Comparison of ENCODE assay signal across 8 cellular contexts in genomic region chr6:31270788-31271640, GRCh38. TPM values are rescaled to one million over a fixed set of nuclear protein-coding genes. Genes with fewer than 3 reads are reported as not detected.
DNase-seq lines count a peak whose midpoint lies in the region; ATAC-seq and TF ChIP-seq lines count a peak whose summit lies in the region.

No MANE protein-coding gene starts in this region.

- H3K27ac ChIP-seq in IMR-90 (ENCODE audit: insufficient read depth, low read length) (peak overlapping the region; percentile 31), muscle layer of duodenum (ENCODE audit: low read length) (peak overlapping the region; percentile 45), stomach (peak overlapping the region; percentile 86 to 99 (median 98))

- peak; percentile 73 for ATAC-seq in IMR-90 (ENCODE audit: low read depth)
- peak; percentile 32 for ATAC-seq in activated CD8-positive, alpha-beta T cell treated with anti-CD3 and anti-CD28 coated beads for 36 hours

- CTCF ChIA-PET in IMR-90 (lab: Yijun Ruan, JAX) = no interaction called here
- CTCF ChIA-PET in activated CD8-positive, alpha-beta T cell treated with anti-CD3 and anti-CD28 coated beads for 36 hours (lab: Charles Lee) = no interaction called here

- TF ChIP-seq CTCF in IMR-90 (conservative IDR thresholded peaks at IDR 0.05; ENCODE audit: low read depth, low read length) (no peak), epithelial cell of esophagus (IDR thresholded peaks at IDR 0.05; ENCODE audit: insufficient read depth, low read depth, low read length, missing control alignments) (no peak), stomach (IDR thresholded peaks at IDR 0.05) (no peak)
- no peak for TF ChIP-seq CTCF in activated CD8-positive, alpha-beta T cell treated with anti-CD3 and anti-CD28 coated beads for 36 hours (IDR thresholded peaks at IDR 0.05)

- dilution Hi-C loops in IMR-90 (cut with HindIII; ENCODE audit: low sequenced_read_pairs, unreplicated experiment) = no loop called here

- intact Hi-C loops in IMR-90 (cut with micrococcal nuclease) = loop anchor here (5.0 kb wide), 2 partner anchors 74 to 134 kb away; partner anchors contain the start of gene PSORS1C2
- intact Hi-C loops in activated CD8-positive, alpha-beta T cell treated with anti-CD3 and anti-CD28 coated beads for 36 hours (cut with micrococcal nuclease) = loop anchor here (5.0 kb wide), 1 partner anchor 74 kb away; no protein-coding TSS in a partner anchor
- intact Hi-C loops in stomach (cut with DNase I; ENCODE audit: low total_unique reads) = no loop called here

- TF ChIP-seq POLR2A in IMR-90 (IDR thresholded peaks at IDR 0.05; ENCODE audit: low read depth, low read length) (no peak), stomach (IDR thresholded peaks at IDR 0.05) (no peak)

- H3K27me3 ChIP-seq in IMR-90 (ENCODE audit: control insufficient read depth, insufficient read depth, low read length) (no peaks in the 10 kb centered on the region; the same call in 1 of the 2 replicates), muscle layer of duodenum (ENCODE audit: low read depth, low read length) (no peaks in the 10 kb centered on the region), stomach (no peaks in the 10 kb centered on the region)

- no TSS peak for BruUV-seq in IMR-90 (replicated peaks; lab: Mats Ljungman, UMichigan)

- H3K9me1 ChIP-seq in IMR-90 (ENCODE audit: insufficient read depth, low read length) = no peaks in the 10 kb centered on the region

- H3K27ac Mint-ChIP-seq in activated CD8-positive, alpha-beta T cell treated with anti-CD3 and anti-CD28 coated beads for 36 hours = peak overlapping the region; percentile 99

- H2BK5ac ChIP-seq in IMR-90 (ENCODE audit: low read depth, low read length, poor library complexity, severe bottlenecking) = peak overlapping the region; percentile 36

- no peak overlapping the region for H2BK15ac ChIP-seq in IMR-90 (ENCODE audit: low read depth, low read length)

- H3K9me3 ChIP-seq in IMR-90 (ENCODE audit: control insufficient read depth, insufficient read depth, low read length) (no peaks in the 10 kb centered on the region), muscle layer of duodenum (ENCODE audit: control insufficient read depth in 1 of 2, low read length in 2 of 2) (no peaks in the 10 kb centered on the region), stomach (no peaks in the 10 kb centered on the region)

- no peak overlapping the region for H2BK20ac ChIP-seq in IMR-90 (ENCODE audit: low read depth, low read length)

- H4K91ac ChIP-seq in IMR-90 (ENCODE audit: insufficient read depth, low read depth, low read length) = no peak overlapping the region

- WGBS in IMR-90 (ENCODE audit: extremely low coverage in 2 of 2, insufficient read length in 1 of 2), 2 experiments = 0% methylated on average over 10 of the region's 62 CpGs; no CpG with 5 or more reads in 1 of the 2 experiments
- 3 to 10% (median 6%) methylated on average over 21 to 62 of the region's 62 CpGs for WGBS in stomach, 5 donors

- no peak overlapping the region; the same call in 1 of the 2 replicates for H3K4ac ChIP-seq in IMR-90 (ENCODE audit: low read depth, low read length)

- H3K36me3 ChIP-seq in IMR-90 (ENCODE audit: control insufficient read depth, insufficient read depth, low read length) = peaks cover 10% of the 10 kb centered on the region
- peaks cover 0 to 25% of the 10 kb centered on the region in 2 donors for H3K36me3 ChIP-seq in muscle layer of duodenum (ENCODE audit: control insufficient read depth in 1 of 2, insufficient read depth in 2 of 2, low read length in 2 of 2)
- peaks cover 6 to 32% (median 12%) of the 10 kb centered on the region in 4 donors for H3K36me3 ChIP-seq in stomach

- peak overlapping the region; percentile 90 for H3K4me3 Mint-ChIP-seq in activated CD8-positive, alpha-beta T cell treated with anti-CD3 and anti-CD28 coated beads for 36 hours

- no peak overlapping the region for H3K23ac ChIP-seq in IMR-90 (ENCODE audit: low read depth, low read length)

- H3K4me3 ChIP-seq in IMR-90 (ENCODE audit: insufficient read depth, low read depth, low read length) (peak overlapping the region; percentile 58), epithelial cell of esophagus (ENCODE audit: low read length) (peak overlapping the region; percentile 78), muscle layer of duodenum (ENCODE audit: low read depth in 1 of 2, low read length in 2 of 2) (peak overlapping the region; percentile 70 to 73), stomach (peak overlapping the region; percentile 44 to 78 (median 66))

- POLR2A ChIA-PET in IMR-90 (lab: Charles Lee; ENCODE audit: unreplicated experiment) = no interaction called here
- POLR2A ChIA-PET in activated CD8-positive, alpha-beta T cell treated with anti-CD3 and anti-CD28 coated beads for 36 hours (lab: Charles Lee) = interaction anchor here (0.7 to 1.6 kb wide), 4 partner anchors 68 to 87 kb away, joined by 3 to 52 read pairs (median 4); no protein-coding TSS in a partner anchor

- H3K56ac ChIP-seq in IMR-90 (ENCODE audit: extremely low read depth, insufficient read depth, low read length) = no peak overlapping the region

- in situ Hi-C loops in IMR-90 (cut with MboI; ENCODE audit: low sequenced_read_pairs) = no loop called here

- H4K20me1 ChIP-seq in IMR-90 (ENCODE audit: insufficient read depth, low read length) = no peaks in the 10 kb centered on the region; the same call in 1 of the 2 replicates

- H3K4me2 ChIP-seq in IMR-90 (ENCODE audit: low read depth, low read length) = peak overlapping the region; percentile 37

- H4K8ac ChIP-seq in IMR-90 (ENCODE audit: low read depth in 2 of 2, low read length in 2 of 2) = no peak overlapping the region; a peak in 1 of 4 replicates

- peaks cover 0 to 3% of the 10 kb centered on the region in 2 experiments; a peak in 1 of 4 replicates for H3K79me1 ChIP-seq in IMR-90 (ENCODE audit: low read depth in 1 of 2, low read length in 2 of 2)

- no peak overlapping the region for H4K5ac ChIP-seq in IMR-90 (ENCODE audit: low read depth, low read length)

- H2AK9ac ChIP-seq in IMR-90 (replicated peaks; ENCODE audit: low read depth, low read length, poor library complexity) = no peak overlapping the region

- H3K4me1 ChIP-seq in IMR-90 (ENCODE audit: control insufficient read depth, insufficient read depth, low read length) (no peaks in the 10 kb centered on the region; the same call in 1 of the 2 replicates), muscle layer of duodenum (ENCODE audit: control insufficient read depth in 1 of 2, insufficient read depth in 2 of 2, low read length in 2 of 2) (peaks cover 0 to 28% of the 10 kb centered on the region in 2 donors), stomach (peaks cover 0 to 19% (median 8%) of the 10 kb centered on the region in 4 donors)

- H3K4me1 Mint-ChIP-seq in activated CD8-positive, alpha-beta T cell treated with anti-CD3 and anti-CD28 coated beads for 36 hours (ENCODE audit: low read depth) = peaks cover 42% of the 10 kb centered on the region

- TF ChIP-seq EP300 in stomach (IDR thresholded peaks at IDR 0.05) = no peak

- no peaks in the 10 kb centered on the region for H3K27me3 Mint-ChIP-seq in activated CD8-positive, alpha-beta T cell treated with anti-CD3 and anti-CD28 coated beads for 36 hours

- no peaks in the 10 kb centered on the region for H3K9me3 Mint-ChIP-seq in activated CD8-positive, alpha-beta T cell treated with anti-CD3 and anti-CD28 coated beads for 36 hours

- H2AK5ac ChIP-seq in IMR-90 (ENCODE audit: low read depth, low read length) = no peak overlapping the region

- peak overlapping the region; percentile 27 for H3K9ac ChIP-seq in IMR-90 (ENCODE audit: low read depth, low read length)

- no peak overlapping the region; the same call in 1 of the 2 replicates for H3K18ac ChIP-seq in IMR-90 (ENCODE audit: low read depth, low read length)

- no peak overlapping the region for H3K14ac ChIP-seq in IMR-90 (replicated peaks; ENCODE audit: low read depth, low read length)

- no peak for TF ChIP-seq RAD21 in IMR-90 (IDR thresholded peaks at IDR 0.05; ENCODE audit: low read length)

- H3K36me3 Mint-ChIP-seq in activated CD8-positive, alpha-beta T cell treated with anti-CD3 and anti-CD28 coated beads for 36 hours (ENCODE audit: low read depth) = peaks cover 42% of the 10 kb centered on the region

- peak; percentile 77 for DNase-seq in NK-92 treated with Interleukin-12 subunit alpha and Interleukin-12 subunit beta, amount 100 ng/mL, for 24 hours (lab: John Stamatoyannopoulos, UW)
- DNase-seq in NK-92 (lab: John Stamatoyannopoulos, UW; ENCODE audit: unreplicated experiment) = no peak
- peak; percentile 47 for DNase-seq in IMR-90
- DNase-seq in activated CD8-positive, alpha-beta T cell treated with anti-CD3 and anti-CD28 coated beads for 36 hours = peak; percentile 66
- DNase-seq in epithelial cell of esophagus (ENCODE audit: low read depth) = peak; percentile 61
- DNase-seq in stomach = peak; percentile 82
- DNase-seq in NCI-H2171 treated with DMSO at 0.1 percent for 48 hours (lab: John Stamatoyannopoulos, UW) = no peak

- no peak overlapping the region for H2BK120ac ChIP-seq in IMR-90 (ENCODE audit: low read depth, low read length)

- H2AFZ ChIP-seq in IMR-90 (replicated peaks; ENCODE audit: low read length, poor library complexity) = peak overlapping the region; percentile 80

TF ChIP-seq in IMR-90, 13 proteins besides CTCF, POLR2A, EP300 and RAD21 (continues in another document):
- TF ChIP-seq MAZ (IDR thresholded peaks at IDR 0.05; ENCODE audit: borderline replicate concordance, low read depth, low read length) (no peak), USF2 (IDR thresholded peaks at IDR 0.05; ENCODE audit: low read depth, low read length) (no peak), CEBPB (IDR thresholded peaks at IDR 0.05; ENCODE audit: low read depth, low read length) (no peak)

RNA-seq across cellular contexts. Expression of gene HLA-C, which starts 0.9 kb away (rescaled TPM):
- total RNA-seq in IMR-90 (2012; rRNA removed) (8.8 and 10.6 TPM in 2 replicates), stomach (100 to 1,000 TPM; 170 to 500 (median 237) TPM)
- polyA plus RNA-seq in IMR-90 (2012; rRNA removed) (87.3 and 104 TPM in 2 replicates), stomach (100 to 1,000 TPM in 2 of 3 donors, 10 to 100 TPM in 1; 92.7 to 295 (median 133) TPM)
- 134 and 162 TPM in 2 replicates for polyA plus RNA-seq in IMR-90 (2012; cell fraction: cytosol; rRNA removed)
- 81.8 and 115 TPM in 2 replicates for polyA plus RNA-seq in IMR-90 (2012; cell fraction: nucleus; rRNA removed; ENCODE audit: low replicate concordance)
- 100 to 1,000 TPM; 833 to 860 TPM for total RNA-seq in activated CD8-positive, alpha-beta T cell treated with anti-CD3 and anti-CD28 coated beads for 36 hours

Comparison
In these comparisons a context has a peak if more than half of its experiments do, and no peak if none do; other contexts are left out.
1. DNase-seq: peak in NK-92 treated with Interleukin-12 subunit alpha and Interleukin-12 subunit beta, amount 100 ng/mL, for 24 hours (single experiment), IMR-90 (single experiment), activated CD8-positive, alpha-beta T cell treated with anti-CD3 and anti-CD28 coated beads for 36 hours (single experiment), epithelial cell of esophagus (single experiment) and stomach (single experiment); none in NK-92 (single experiment) and NCI-H2171 treated with DMSO at 0.1 percent for 48 hours (single experiment).
2. H3K27ac ChIP-seq: peak in every context shown above with its lines; median percentile 98 in stomach; 45 in muscle layer of duodenum; 31 in IMR-90.
3. RNA of gene HLA-C, which starts 0.9 kb away (total RNA-seq): 833 to 860 TPM in activated CD8-positive, alpha-beta T cell treated with anti-CD3 and anti-CD28 coated beads for 36 hours and 170 to 500 TPM in stomach; 8.8 to 10.6 TPM in IMR-90; every median in the first group is over 10 times any median in the second.
4. Peak in every context shown above with its lines, with median percentiles within 50 percentile points of each other: H3K4me3 ChIP-seq.